In the genomic region with DNA sequence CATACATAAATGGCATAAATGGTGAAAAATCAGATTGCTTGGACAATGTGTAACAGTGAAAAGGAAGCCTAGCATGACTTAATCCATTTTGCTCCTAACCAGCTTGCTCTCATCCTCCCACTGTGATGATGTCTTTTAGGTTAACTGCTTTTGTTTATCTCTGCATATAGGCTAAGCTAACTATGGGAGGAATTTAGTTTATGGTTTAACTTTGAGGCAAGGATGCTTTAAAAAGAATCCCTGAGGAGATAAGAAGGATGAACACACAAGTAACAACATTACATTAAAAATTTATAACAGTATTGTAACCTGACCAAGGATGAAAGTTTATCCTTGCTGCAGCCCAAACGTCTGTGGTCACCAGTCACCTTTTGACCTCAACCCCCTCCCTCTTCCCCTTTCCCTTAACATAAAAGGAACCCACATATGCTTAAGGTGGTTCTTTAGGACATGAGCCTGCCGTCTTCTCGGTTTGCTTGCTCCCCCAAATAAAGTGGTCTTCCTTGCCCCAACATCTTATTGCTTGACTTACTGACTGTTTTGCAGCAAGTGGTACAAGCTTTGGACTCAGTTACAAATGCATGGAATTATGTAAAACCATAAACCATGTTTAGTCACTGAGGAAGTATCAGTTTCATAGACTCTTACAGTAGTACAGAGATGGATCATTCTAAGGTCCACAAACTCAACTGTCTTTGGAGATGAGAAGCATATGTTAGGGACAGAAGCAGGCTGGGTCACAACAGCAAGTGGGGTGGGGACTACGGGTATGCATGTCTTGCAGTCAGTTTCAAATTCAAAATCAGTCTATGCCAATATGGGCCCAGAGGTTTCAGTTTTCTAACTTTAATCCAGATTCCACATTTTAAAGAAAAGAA, we compare ENCODE assay signal across 1 cellular context.
TF ChIP-seq lines count a peak whose summit lies in the region.

No MANE protein-coding gene starts in this region.

TF ChIP-seq in GM23338, 12 proteins besides CTCF, POLR2A, EP300 and RAD21 (continued from another document):
- TF ChIP-seq, protein P1, sequence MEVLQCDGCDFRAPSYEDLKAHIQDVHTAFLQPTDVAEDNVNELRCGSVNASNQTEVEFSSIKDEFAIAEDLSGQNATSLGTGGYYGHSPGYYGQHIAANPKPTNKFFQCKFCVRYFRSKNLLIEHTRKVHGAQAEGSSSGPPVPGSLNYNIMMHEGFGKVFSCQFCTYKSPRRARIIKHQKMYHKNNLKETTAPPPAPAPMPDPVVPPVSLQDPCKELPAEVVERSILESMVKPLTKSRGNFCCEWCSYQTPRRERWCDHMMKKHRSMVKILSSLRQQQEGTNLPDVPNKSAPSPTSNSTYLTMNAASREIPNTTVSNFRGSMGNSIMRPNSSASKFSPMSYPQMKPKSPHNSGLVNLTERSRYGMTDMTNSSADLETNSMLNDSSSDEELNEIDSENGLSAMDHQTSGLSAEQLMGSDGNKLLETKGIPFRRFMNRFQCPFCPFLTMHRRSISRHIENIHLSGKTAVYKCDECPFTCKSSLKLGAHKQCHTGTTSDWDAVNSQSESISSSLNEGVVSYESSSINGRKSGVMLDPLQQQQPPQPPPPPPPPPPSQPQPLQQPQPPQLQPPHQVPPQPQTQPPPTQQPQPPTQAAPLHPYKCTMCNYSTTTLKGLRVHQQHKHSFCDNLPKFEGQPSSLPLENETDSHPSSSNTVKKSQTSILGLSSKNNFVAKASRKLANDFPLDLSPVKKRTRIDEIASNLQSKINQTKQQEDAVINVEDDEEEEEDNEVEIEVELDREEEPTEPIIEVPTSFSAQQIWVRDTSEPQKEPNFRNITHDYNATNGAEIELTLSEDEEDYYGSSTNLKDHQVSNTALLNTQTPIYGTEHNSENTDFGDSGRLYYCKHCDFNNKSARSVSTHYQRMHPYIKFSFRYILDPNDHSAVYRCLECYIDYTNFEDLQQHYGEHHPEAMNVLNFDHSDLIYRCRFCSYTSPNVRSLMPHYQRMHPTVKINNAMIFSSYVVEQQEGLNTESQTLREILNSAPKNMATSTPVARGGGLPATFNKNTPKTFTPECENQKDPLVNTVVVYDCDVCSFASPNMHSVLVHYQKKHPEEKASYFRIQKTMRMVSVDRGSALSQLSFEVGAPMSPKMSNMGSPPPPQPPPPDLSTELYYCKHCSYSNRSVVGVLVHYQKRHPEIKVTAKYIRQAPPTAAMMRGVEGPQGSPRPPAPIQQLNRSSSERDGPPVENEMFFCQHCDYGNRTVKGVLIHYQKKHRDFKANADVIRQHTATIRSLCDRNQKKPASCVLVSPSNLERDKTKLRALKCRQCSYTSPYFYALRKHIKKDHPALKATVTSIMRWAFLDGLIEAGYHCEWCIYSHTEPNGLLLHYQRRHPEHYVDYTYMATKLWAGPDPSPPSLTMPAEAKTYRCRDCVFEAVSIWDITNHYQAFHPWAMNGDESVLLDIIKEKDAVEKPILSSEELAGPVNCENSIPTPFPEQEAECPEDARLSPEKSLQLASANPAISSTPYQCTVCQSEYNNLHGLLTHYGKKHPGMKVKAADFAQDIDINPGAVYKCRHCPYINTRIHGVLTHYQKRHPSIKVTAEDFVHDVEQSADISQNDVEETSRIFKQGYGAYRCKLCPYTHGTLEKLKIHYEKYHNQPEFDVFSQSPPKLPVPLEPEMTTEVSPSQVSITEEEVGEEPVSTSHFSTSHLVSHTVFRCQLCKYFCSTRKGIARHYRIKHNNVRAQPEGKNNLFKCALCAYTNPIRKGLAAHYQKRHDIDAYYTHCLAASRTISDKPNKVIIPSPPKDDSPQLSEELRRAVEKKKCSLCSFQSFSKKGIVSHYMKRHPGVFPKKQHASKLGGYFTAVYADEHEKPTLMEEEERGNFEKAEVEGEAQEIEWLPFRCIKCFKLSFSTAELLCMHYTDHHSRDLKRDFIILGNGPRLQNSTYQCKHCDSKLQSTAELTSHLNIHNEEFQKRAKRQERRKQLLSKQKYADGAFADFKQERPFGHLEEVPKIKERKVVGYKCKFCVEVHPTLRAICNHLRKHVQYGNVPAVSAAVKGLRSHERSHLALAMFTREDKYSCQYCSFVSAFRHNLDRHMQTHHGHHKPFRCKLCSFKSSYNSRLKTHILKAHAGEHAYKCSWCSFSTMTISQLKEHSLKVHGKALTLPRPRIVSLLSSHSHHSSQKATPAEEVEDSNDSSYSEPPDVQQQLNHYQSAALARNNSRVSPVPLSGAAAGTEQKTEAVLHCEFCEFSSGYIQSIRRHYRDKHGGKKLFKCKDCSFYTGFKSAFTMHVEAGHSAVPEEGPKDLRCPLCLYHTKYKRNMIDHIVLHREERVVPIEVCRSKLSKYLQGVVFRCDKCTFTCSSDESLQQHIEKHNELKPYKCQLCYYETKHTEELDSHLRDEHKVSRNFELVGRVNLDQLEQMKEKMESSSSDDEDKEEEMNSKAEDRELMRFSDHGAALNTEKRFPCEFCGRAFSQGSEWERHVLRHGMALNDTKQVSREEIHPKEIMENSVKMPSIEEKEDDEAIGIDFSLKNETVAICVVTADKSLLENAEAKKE (CRISPR knock-in tag; IDR thresholded peaks at IDR 0.05) = no peak
- TF ChIP-seq JUNB (IDR thresholded peaks at IDR 0.05; ENCODE audit: unreplicated experiment) (no peak), CREB1 (CRISPR knock-in tag; IDR thresholded peaks at IDR 0.05; ENCODE audit: low read depth) (no peak), POLR2AphosphoS5 (IDR thresholded peaks at IDR 0.05; ENCODE audit: low read depth) (no peak), ZNF114 (CRISPR knock-in tag; IDR thresholded peaks at IDR 0.05) (no peak), STAT1 (IDR thresholded peaks at IDR 0.05; ENCODE audit: unreplicated experiment) (no peak)
- TF ChIP-seq, protein P2, sequence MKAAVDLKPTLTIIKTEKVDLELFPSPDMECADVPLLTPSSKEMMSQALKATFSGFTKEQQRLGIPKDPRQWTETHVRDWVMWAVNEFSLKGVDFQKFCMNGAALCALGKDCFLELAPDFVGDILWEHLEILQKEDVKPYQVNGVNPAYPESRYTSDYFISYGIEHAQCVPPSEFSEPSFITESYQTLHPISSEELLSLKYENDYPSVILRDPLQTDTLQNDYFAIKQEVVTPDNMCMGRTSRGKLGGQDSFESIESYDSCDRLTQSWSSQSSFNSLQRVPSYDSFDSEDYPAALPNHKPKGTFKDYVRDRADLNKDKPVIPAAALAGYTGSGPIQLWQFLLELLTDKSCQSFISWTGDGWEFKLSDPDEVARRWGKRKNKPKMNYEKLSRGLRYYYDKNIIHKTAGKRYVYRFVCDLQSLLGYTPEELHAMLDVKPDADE (IDR thresholded peaks at IDR 0.05) = no peak
- TF ChIP-seq, protein P3, sequence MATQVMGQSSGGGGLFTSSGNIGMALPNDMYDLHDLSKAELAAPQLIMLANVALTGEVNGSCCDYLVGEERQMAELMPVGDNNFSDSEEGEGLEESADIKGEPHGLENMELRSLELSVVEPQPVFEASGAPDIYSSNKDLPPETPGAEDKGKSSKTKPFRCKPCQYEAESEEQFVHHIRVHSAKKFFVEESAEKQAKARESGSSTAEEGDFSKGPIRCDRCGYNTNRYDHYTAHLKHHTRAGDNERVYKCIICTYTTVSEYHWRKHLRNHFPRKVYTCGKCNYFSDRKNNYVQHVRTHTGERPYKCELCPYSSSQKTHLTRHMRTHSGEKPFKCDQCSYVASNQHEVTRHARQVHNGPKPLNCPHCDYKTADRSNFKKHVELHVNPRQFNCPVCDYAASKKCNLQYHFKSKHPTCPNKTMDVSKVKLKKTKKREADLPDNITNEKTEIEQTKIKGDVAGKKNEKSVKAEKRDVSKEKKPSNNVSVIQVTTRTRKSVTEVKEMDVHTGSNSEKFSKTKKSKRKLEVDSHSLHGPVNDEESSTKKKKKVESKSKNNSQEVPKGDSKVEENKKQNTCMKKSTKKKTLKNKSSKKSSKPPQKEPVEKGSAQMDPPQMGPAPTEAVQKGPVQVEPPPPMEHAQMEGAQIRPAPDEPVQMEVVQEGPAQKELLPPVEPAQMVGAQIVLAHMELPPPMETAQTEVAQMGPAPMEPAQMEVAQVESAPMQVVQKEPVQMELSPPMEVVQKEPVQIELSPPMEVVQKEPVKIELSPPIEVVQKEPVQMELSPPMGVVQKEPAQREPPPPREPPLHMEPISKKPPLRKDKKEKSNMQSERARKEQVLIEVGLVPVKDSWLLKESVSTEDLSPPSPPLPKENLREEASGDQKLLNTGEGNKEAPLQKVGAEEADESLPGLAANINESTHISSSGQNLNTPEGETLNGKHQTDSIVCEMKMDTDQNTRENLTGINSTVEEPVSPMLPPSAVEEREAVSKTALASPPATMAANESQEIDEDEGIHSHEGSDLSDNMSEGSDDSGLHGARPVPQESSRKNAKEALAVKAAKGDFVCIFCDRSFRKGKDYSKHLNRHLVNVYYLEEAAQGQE (IDR thresholded peaks at IDR 0.05; ENCODE audit: unreplicated experiment) = no peak
TF ChIP-seq in GM23338: peak in this region for 0.
